Comparison of ENCODE assay signal across 16 cellular contexts in genomic region chr12:110373962-110374611, GRCh38. TPM values are rescaled to one million over a fixed set of nuclear protein-coding genes. Genes with fewer than 3 reads are reported as not detected.
DNase-seq lines count a peak whose midpoint lies in the region; ATAC-seq and TF ChIP-seq lines count a peak whose summit lies in the region.
"Had no signal": no experiment of that assay in that cellular context is flagged by ENCODE, and none has a peak within 500 bp of the region (broad histone marks: within the 10 kb centered on the region; RNA-seq: fewer than 3 reads in every experiment).

No MANE protein-coding gene starts in this region.

- no peaks in the 10 kb centered on the region for H4K20me1 ChIP-seq in Karpas-422 (ENCODE audit: insufficient read depth, low read depth, low read length)

- peaks cover 40% of the 10 kb centered on the region for H3K36me3 ChIP-seq in Karpas-422 (ENCODE audit: insufficient read depth, low read length)
- H3K36me3 ChIP-seq in muscle layer of colon (ENCODE audit: insufficient read depth, low read length) = peaks cover 46% of the 10 kb centered on the region
- peaks cover 56% of the 10 kb centered on the region for H3K36me3 ChIP-seq in suprapubic skin

- H3K4me1 ChIP-seq in Karpas-422 (ENCODE audit: low read length) (peaks cover 60% of the 10 kb centered on the region), muscle layer of colon (ENCODE audit: insufficient read depth, low read length) (peaks cover 45% of the 10 kb centered on the region), suprapubic skin (peaks cover 55% of the 10 kb centered on the region)
- H3K4me1 ChIP-seq: SJSA1 had no signal

- WGBS in suprapubic skin = 88% methylated on average over 13 of the region's 13 CpGs

- TF ChIP-seq CTCF in suprapubic skin (IDR thresholded peaks at IDR 0.05) = no peak

- H3K27me3 ChIP-seq in Karpas-422 (ENCODE audit: low read length) (no peaks in the 10 kb centered on the region), muscle layer of colon (ENCODE audit: control insufficient read depth in 1 of 2, insufficient read depth in 2 of 2, low read length in 2 of 2) (no peaks in the 10 kb centered on the region), suprapubic skin (no peaks in the 10 kb centered on the region)
- H3K27me3 ChIP-seq: SJSA1 had no signal

- no peak for ATAC-seq in GM21717 (IDR thresholded peaks at IDR 0.05; ENCODE audit: unreplicated experiment)
- ATAC-seq: GM12878, natural killer cell had no signal

- peaks cover 6% of the 10 kb centered on the region; the same call in 1 of the 2 replicates for H3K79me2 ChIP-seq in Karpas-422 (ENCODE audit: low read length)

- H3K27ac ChIP-seq in Karpas-422 (ENCODE audit: low read length) (peak overlapping the region; percentile 64), cingulate gyrus (ENCODE audit: low read depth, low read length) (peak overlapping the region; percentile 33), muscle layer of colon (ENCODE audit: low read depth, low read length) (peak overlapping the region; percentile 50), suprapubic skin (peak overlapping the region; percentile 79)
- H3K27ac ChIP-seq: SJSA1 had no signal

- H3K4me3 ChIP-seq in Karpas-422 (ENCODE audit: low read length) (no peak overlapping the region), muscle layer of colon (ENCODE audit: low read depth in 1 of 2, low read length in 2 of 2) (no peak overlapping the region), suprapubic skin (no peak overlapping the region)
- H3K4me3 ChIP-seq: GM12878, SJSA1 had no signal

- no peak overlapping the region for H2AFZ ChIP-seq in Karpas-422 (ENCODE audit: low read length)

- no peak for TF ChIP-seq POLR2A in suprapubic skin (IDR thresholded peaks at IDR 0.05)

- H3K9me2 ChIP-seq in Karpas-422 (replicated peaks; ENCODE audit: insufficient read depth, low read length) = no peaks in the 10 kb centered on the region

- no peak overlapping the region for H3K4me2 ChIP-seq in Karpas-422 (ENCODE audit: low read depth, low read length, poor library complexity, severe bottlenecking)

- no peak overlapping the region for H3K9ac ChIP-seq in Karpas-422 (ENCODE audit: low read length)
- no peak overlapping the region for H3K9ac ChIP-seq in muscle layer of colon (ENCODE audit: low read length)

- TF ChIP-seq EP300 in suprapubic skin (IDR thresholded peaks at IDR 0.05) = no peak

- no peaks in the 10 kb centered on the region for H3K9me3 ChIP-seq in Karpas-422 (ENCODE audit: low read length)
- H3K9me3 ChIP-seq in muscle layer of colon (ENCODE audit: low read length) = no peaks in the 10 kb centered on the region
- H3K9me3 ChIP-seq in suprapubic skin = no peaks in the 10 kb centered on the region
- H3K9me3 ChIP-seq: SJSA1 had no signal

- DNase-seq in Karpas-422 (no peak), suprapubic skin (ENCODE audit: low spot score in 2 of 2) (no peak), SHP77 (lab: John Stamatoyannopoulos, UW) (no peak), GOT3 (lab: John Stamatoyannopoulos, UW) (no peak)
- DNase-seq in NK-92 treated with Interleukin-12 subunit alpha and Interleukin-12 subunit beta, amount 100 ng/mL, for 24 hours (lab: John Stamatoyannopoulos, UW) = no peak
- DNase-seq: activated CD4-positive, CD25-positive, alpha-beta regulatory T cell treated with anti-CD3 and anti-CD28 coated beads, Interleukin-2, amount 50 U/mL, for 72 hours; amniotic stem cell; GDM1; natural killer cell; NCI-H2081 treated with DMSO at 0.1 percent for 48 hours; NCI-H524 treated with DMSO at 0.1 percent for 48 hours had no signal

RNA-seq across cellular contexts. Expression of gene ANAPC7, which starts 29.4 kb away (rescaled TPM):
- 42.3 and 62.1 TPM in 2 replicates for total RNA-seq in Karpas-422 (2014; rRNA removed; shearing (Covaris generic); ENCODE audit: low replicate concordance)
- total RNA-seq in suprapubic skin = 10 to 100 TPM; 39.6 to 56.6 (median 45.6) TPM
